In the genomic region with DNA sequence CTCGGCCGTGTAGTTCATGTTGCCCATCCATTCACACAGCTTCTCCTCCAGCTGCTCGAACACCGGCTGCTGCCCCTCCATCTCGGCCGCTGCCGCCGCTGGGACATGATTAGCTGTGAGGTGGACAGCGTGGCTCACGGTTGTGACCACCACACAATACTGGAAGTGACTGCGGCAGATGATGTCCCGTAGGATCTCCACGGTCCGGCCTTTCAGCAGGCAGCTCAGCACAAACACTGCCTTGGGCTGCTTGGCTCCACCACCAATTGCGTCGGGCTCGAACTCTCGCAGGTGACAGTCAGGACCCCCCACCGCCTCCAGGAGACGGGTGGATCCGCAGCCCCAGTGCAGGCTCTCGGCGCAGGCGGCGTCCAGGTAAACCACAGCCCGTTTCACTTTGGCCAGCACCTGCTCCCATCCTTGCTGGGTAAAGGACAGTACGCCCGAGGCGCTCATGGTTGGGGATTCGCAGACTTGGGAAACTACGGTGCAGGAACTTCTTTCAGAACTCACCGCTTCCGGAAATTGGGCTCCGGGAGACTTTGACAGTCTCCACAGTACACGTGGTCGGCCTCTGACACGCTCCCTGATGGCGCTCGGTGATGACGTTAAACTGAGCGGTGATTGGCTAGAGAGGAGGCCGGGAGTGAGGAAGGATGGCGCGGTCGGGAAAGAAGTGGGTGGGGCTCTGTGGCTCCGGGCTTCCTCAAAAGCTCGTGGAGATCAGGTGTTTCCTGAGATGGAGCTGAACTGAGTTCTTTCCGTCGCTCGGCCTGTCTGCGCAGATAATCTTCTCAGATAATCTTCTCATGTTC, we compare ENCODE assay signal across 8 cellular contexts. TPM values are rescaled to one million over a fixed set of nuclear protein-coding genes. Genes with fewer than 3 reads are reported as not detected.
DNase-seq lines count a peak whose midpoint lies in the region; ATAC-seq and TF ChIP-seq lines count a peak whose summit lies in the region.

A gene (minus strand): TSS at position 576 of the 815 bp plus-strand sequence.

- H3K27ac ChIP-seq in duodenal mucosa (ENCODE audit: low read depth, low read length) = no peak within 1 kb of the TSS
- peak within 1 kb of the TSS in 2 of 3 donors; percentile 17 to 25 for H3K27ac ChIP-seq in right lobe of liver

- WGBS in right lobe of liver (ENCODE audit: insufficient coverage, low coverage, low lambda C conversion rate, missing lambda C conversion rate) = 0% methylated on average over 22 of the region's 51 CpGs

- no peaks in the 10 kb centered on the region for H3K9me3 Mint-ChIP-seq in activated CD4-positive, alpha-beta memory T cell treated with anti-CD3 and anti-CD28 coated beads for 36 hours

- intact Hi-C loops in activated CD4-positive, alpha-beta memory T cell treated with anti-CD3 and anti-CD28 coated beads for 36 hours (cut with micrococcal nuclease) = loop anchor here (1.0 to 10.0 kb wide), 7 partner anchors 12 to 1331 kb away; a partner anchor contains a TSS
- intact Hi-C loops in right lobe of liver (cut with DNase I) = no loop called here

- peaks cover 5% of the 10 kb centered on the region for H3K27me3 Mint-ChIP-seq in activated CD4-positive, alpha-beta memory T cell treated with anti-CD3 and anti-CD28 coated beads for 36 hours

- H3K4me1 ChIP-seq in duodenal mucosa (ENCODE audit: control insufficient read depth in 1 of 2, insufficient read depth in 2 of 2, low read length in 2 of 2) = peaks cover 20 to 24% of the 10 kb centered on the region in 2 donors
- peaks cover 0 to 24% (median 5%) of the 10 kb centered on the region in 4 donors for H3K4me1 ChIP-seq in right lobe of liver

- no peaks in the 10 kb centered on the region for H3K36me3 ChIP-seq in duodenal mucosa (ENCODE audit: control insufficient read depth in 1 of 2, insufficient read depth in 2 of 2, low read length in 2 of 2)
- no peaks in the 10 kb centered on the region for H3K36me3 ChIP-seq in right lobe of liver

- CTCF ChIA-PET in activated CD4-positive, alpha-beta memory T cell treated with anti-CD3 and anti-CD28 coated beads for 36 hours (lab: Charles Lee) = interaction anchor here (0.9 to 2.0 kb wide), 2 partner anchors 15 to 868 kb away, joined by 3 to 5 read pairs; no protein-coding TSS in a partner anchor

- peaks cover 39% of the 10 kb centered on the region for H3K4me1 Mint-ChIP-seq in activated CD4-positive, alpha-beta memory T cell treated with anti-CD3 and anti-CD28 coated beads for 36 hours (ENCODE audit: low read depth)

- TF ChIP-seq POLR2A in right lobe of liver (IDR thresholded peaks at IDR 0.05) = peak; percentile 23

- no peak for TF ChIP-seq CTCF in right lobe of liver (IDR thresholded peaks at IDR 0.05)

- peak; percentile 99 for DNase-seq in CD1c-positive myeloid dendritic cell (ENCODE audit: extremely low spot score)
- DNase-seq in NCI-H82 treated with DMSO at 0.1 percent for 48 hours (lab: John Stamatoyannopoulos, UW; ENCODE audit: unreplicated experiment) = peak; percentile 82
- peak; percentile 99 for DNase-seq in activated CD4-positive, alpha-beta memory T cell treated with anti-CD3 and anti-CD28 coated beads for 36 hours
- DNase-seq in right lobe of liver = peak; percentile 97 to 99 (median 98)
- peak; percentile 91 to 96 for DNase-seq in stimulated activated CD4-positive, alpha-beta T cell treated with anti-CD3 and anti-CD28 coated beads, Interleukin-4, amount 100 ng/mL, for 4 hours

- H3K36me3 Mint-ChIP-seq in activated CD4-positive, alpha-beta memory T cell treated with anti-CD3 and anti-CD28 coated beads for 36 hours = peaks cover 4% of the 10 kb centered on the region

- H3K27me3 ChIP-seq in duodenal mucosa (ENCODE audit: control insufficient read depth in 1 of 2, insufficient read depth in 2 of 2, low read length in 2 of 2) (peaks cover 4% of the 10 kb centered on the region in 2 donors), right lobe of liver (no peaks in the 10 kb centered on the region)

- ATAC-seq in GM19438 (IDR thresholded peaks at IDR 0.05; ENCODE audit: low read depth, unreplicated experiment) (peak; percentile 97), HG03575 (IDR thresholded peaks at IDR 0.05; ENCODE audit: extremely low read depth, insufficient number of reproducible peaks, low FRiP score, unreplicated experiment) (peak; percentile 72), right lobe of liver (peak; percentile 100)

- H3K4me3 ChIP-seq in duodenal mucosa (ENCODE audit: low read depth in 1 of 2, low read length in 2 of 2) = peak within 1 kb of the TSS; percentile 98 to 99
- peak within 1 kb of the TSS; percentile 93 to 99 (median 97) for H3K4me3 ChIP-seq in right lobe of liver

- peak within 1 kb of the TSS; percentile 96 for H3K4me3 Mint-ChIP-seq in activated CD4-positive, alpha-beta memory T cell treated with anti-CD3 and anti-CD28 coated beads for 36 hours

- H3K9me3 ChIP-seq in duodenal mucosa (ENCODE audit: control insufficient read depth in 1 of 2, low read length in 2 of 2) (no peaks in the 10 kb centered on the region), right lobe of liver (no peaks in the 10 kb centered on the region)

- H3K27ac Mint-ChIP-seq in activated CD4-positive, alpha-beta memory T cell treated with anti-CD3 and anti-CD28 coated beads for 36 hours = peak within 1 kb of the TSS; percentile 94

- H3K9ac ChIP-seq in duodenal mucosa (ENCODE audit: low read depth in 1 of 2, low read length in 2 of 2) = peak within 1 kb of the TSS; percentile 68 to 85

- POLR2A ChIA-PET in activated CD4-positive, alpha-beta memory T cell treated with anti-CD3 and anti-CD28 coated beads for 36 hours (lab: Charles Lee) = interaction anchor here (1.9 kb wide), 1 partner anchor 12 kb away, joined by 10 read pairs; a partner anchor contains a TSS

RNA-seq across cellular contexts. Expression of the gene that starts here (rescaled TPM):
- 10 to 100 TPM; 18.8 to 19.9 TPM for total RNA-seq in activated CD4-positive, alpha-beta memory T cell treated with anti-CD3 and anti-CD28 coated beads for 36 hours
- total RNA-seq in right lobe of liver = 10 to 100 TPM in 3 of 6 experiments, 1 to 10 TPM in 3; 7.6 to 17.1 (median 10.3) TPM
